ENCODE assay signal across 8 cellular contexts in genomic region chr20:2742934-2743559, GRCh38. TPM values are rescaled to one million over a fixed set of nuclear protein-coding genes. Genes with fewer than 3 reads are reported as not detected.
A peak's percentile ranks its signal among the peaks of the same experiment; 100 is the strongest.
DNase-seq lines count a peak whose midpoint lies in the region; ATAC-seq and TF ChIP-seq lines count a peak whose summit lies in the region.

No MANE protein-coding gene starts in this region.

- H3K36me3 ChIP-seq in OCI-LY3 (replicated peaks; ENCODE audit: low read depth, low read length), result no peaks in the 10 kb centered on the region
- H3K36me3 ChIP-seq in ovary, result no peaks in the 10 kb centered on the region
- no peaks in the 10 kb centered on the region for H3K36me3 ChIP-seq in upper lobe of left lung

- H3K4me3 ChIP-seq in OCI-LY3 (ENCODE audit: low read length) (peak overlapping the region; percentile 44), ovary (no peak overlapping the region), upper lobe of left lung (no peak overlapping the region)

- H3K9me3 ChIP-seq in OCI-LY3 (ENCODE audit: insufficient read depth, low read length) (no peaks in the 10 kb centered on the region), ovary (no peaks in the 10 kb centered on the region), upper lobe of left lung (no peaks in the 10 kb centered on the region)

- H3K27ac ChIP-seq in OCI-LY3 (ENCODE audit: low read length) (no peak overlapping the region), ovary (no peak overlapping the region), upper lobe of left lung (no peak overlapping the region)

- H3K27me3 ChIP-seq in OCI-LY3 (ENCODE audit: low read depth, low read length) (peaks cover 55% of the 10 kb centered on the region), ovary (no peaks in the 10 kb centered on the region), upper lobe of left lung (no peaks in the 10 kb centered on the region)

- intact Hi-C loops in ovary (cut with DNase I), result no loop called here

- H3K4me2 ChIP-seq in OCI-LY3 (ENCODE audit: low read length), result peak overlapping the region; percentile 69

- ATAC-seq in upper lobe of left lung (ENCODE audit: low FRiP score in 2 of 2), result peak; percentile 39 to 74
- ATAC-seq in GM19023 (IDR thresholded peaks at IDR 0.05; ENCODE audit: unreplicated experiment), result no peak

- TF ChIP-seq EP300 in ovary (IDR thresholded peaks at IDR 0.05), result no peak
- no peak for TF ChIP-seq EP300 in upper lobe of left lung (IDR thresholded peaks at IDR 0.05)

- TF ChIP-seq POLR2A in ovary (IDR thresholded peaks at IDR 0.05) (no peak), upper lobe of left lung (IDR thresholded peaks at IDR 0.05) (no peak)

- no peaks in the 10 kb centered on the region for H3K79me2 ChIP-seq in OCI-LY3 (ENCODE audit: low read length)

- DNase-seq in D341Med (ENCODE audit: low spot score) (peak; percentile 88), HS-27A (ENCODE audit: low read depth) (peak; percentile 20), activated T-cell treated with anti-CD3 and anti-CD28 coated beads for 1 hour (ENCODE audit: low read depth) (peak; percentile 67), fibroblast of gingiva (ENCODE audit: low read depth) (peak; percentile 29), ovary (peak; percentile 37 to 59 (median 51)), upper lobe of left lung (peak in 1 of 2 donors; percentile 47)

- peak overlapping the region; percentile 63 for H2AFZ ChIP-seq in OCI-LY3 (ENCODE audit: low read depth, low read length)

- H4K20me1 ChIP-seq in OCI-LY3 (ENCODE audit: insufficient read depth, low read length), result no peaks in the 10 kb centered on the region

- peak overlapping the region; percentile 13; the same call in 1 of the 2 replicates for H3K9ac ChIP-seq in OCI-LY3 (ENCODE audit: low read length)

- H3K4me1 ChIP-seq in OCI-LY3 (ENCODE audit: low read length) (peaks cover 20% of the 10 kb centered on the region), ovary (ENCODE audit: insufficient read depth) (no peaks in the 10 kb centered on the region), upper lobe of left lung (peaks cover 0 to 7% (median 0%) of the 10 kb centered on the region in 4 donors)

- TF ChIP-seq CTCF in OCI-LY3 (IDR thresholded peaks at IDR 0.05; ENCODE audit: low read depth, low read length) (peak; percentile 98), ovary (IDR thresholded peaks at IDR 0.05) (peak; percentile 25 to 38 (median 35)), upper lobe of left lung (IDR thresholded peaks at IDR 0.05) (peak; percentile 53 to 89 (median 74))

- WGBS in ovary, 3 donors, result 16 to 17% (median 17%) methylated on average over 12 of the region's 12 CpGs
- WGBS in upper lobe of left lung, 2 donors, result 8 to 13% methylated on average over 11 to 12 of the region's 12 CpGs

RNA-seq across cellular contexts. Expression of gene EBF4, which starts 50.5 kb away (rescaled TPM):
- total RNA-seq in ovary (10 to 100 TPM; 17.6 to 67.7 (median 55.5) TPM), upper lobe of left lung (10 to 100 TPM in 5 of 6 donors, 1 to 10 TPM in 1; 7.8 to 23.7 (median 12.9) TPM)
- polyA plus RNA-seq in ovary, result 10 to 100 TPM in 1 of 2 donors, 1 to 10 TPM in 1; 9.4 to 22.3 TPM

RNA-seq across cellular contexts. Expression of gene CPXM1, which starts 57.4 kb away (rescaled TPM):
- total RNA-seq in ovary (10 to 100 TPM in 4 of 7 donors, 1 to 10 TPM in 2, under 1 TPM in 1; 0.86 to 50.8 (median 28.1) TPM), upper lobe of left lung (10 to 100 TPM in 1 of 6 donors, 1 to 10 TPM in 1, under 1 TPM in 3, not detected in 1; 0.15 to 13.0 (median 0.55) TPM)
- polyA plus RNA-seq in ovary, result 10 to 100 TPM; 28.0 to 50.9 TPM

Comparison
In these comparisons a context has a peak if more than half of its experiments do, and no peak if none do; other contexts are left out.
1. CTCF ChIP-seq: peak in every context shown above with its lines; median percentile 98 in OCI-LY3; 74 in upper lobe of left lung; 35 in ovary.